12 cellular contexts compared by ENCODE assay signal in the genomic region with DNA sequence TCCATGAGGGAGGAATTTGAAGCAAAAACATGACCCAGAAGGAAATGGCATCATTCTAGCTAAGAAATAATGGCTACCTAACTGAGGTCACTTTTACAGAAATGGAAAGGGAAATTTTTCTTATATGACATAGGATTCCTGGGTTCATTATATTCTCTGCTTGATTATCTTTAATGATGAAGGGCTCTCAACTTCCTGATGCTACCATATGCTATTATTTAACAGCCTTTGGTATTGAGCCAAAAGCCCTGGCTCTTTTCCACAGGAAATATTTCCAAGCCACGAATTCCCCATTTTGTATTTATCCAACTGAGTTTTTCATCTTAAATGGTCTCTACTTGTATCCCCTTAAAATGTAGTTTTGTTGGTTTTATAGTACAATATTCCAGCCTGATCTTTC.
"Had no signal": no experiment of that assay in that cellular context is flagged by ENCODE, and none has a peak within 500 bp of the region (broad histone marks: within the 10 kb centered on the region; RNA-seq: fewer than 3 reads in every experiment).

No MANE protein-coding gene starts in this region.

- H3K4me1 Mint-ChIP-seq: neural crest cell had no signal

- H3K27ac ChIP-seq: dorsolateral prefrontal cortex, testis had no signal

- H3K36me3 ChIP-seq: heart left ventricle, stomach had no signal

- H3K27ac Mint-ChIP-seq: activated naive CD8-positive, alpha-beta T cell treated with anti-CD3 and anti-CD28 coated beads, Interleukin-2, amount 10 ng/mL, durations not matched to agents 7 days and 5 days; T-cell had no signal

- H3K27me3 ChIP-seq: heart left ventricle, stomach, testis had no signal

- H3K4me1 ChIP-seq: testis had no signal

- H3K4me3 ChIP-seq: dorsolateral prefrontal cortex, heart left ventricle, stomach, testis had no signal

- H3K9me3 Mint-ChIP-seq: neural crest cell had no signal

- H3K4me3 Mint-ChIP-seq: activated naive CD8-positive, alpha-beta T cell treated with anti-CD3 and anti-CD28 coated beads, Interleukin-2, amount 10 ng/mL, durations not matched to agents 7 days and 5 days; neural crest cell; T-cell had no signal

- DNase-seq: activated naive CD4-positive, alpha-beta T cell; activated naive CD8-positive, alpha-beta T cell treated with anti-CD3 and anti-CD28 coated beads, Interleukin-2, amount 10 ng/mL, durations not matched to agents 7 days and 5 days; dorsolateral prefrontal cortex; heart left ventricle; stimulated activated CD4-positive, alpha-beta T cell treated with anti-CD3 and anti-CD28 coated beads, Interleukin-12 subunit alpha, Interleukin-12 subunit beta, amount 100 ng/mL, for 4 hours; stimulated activated CD4-positive, alpha-beta T cell treated with anti-CD3 and anti-CD28 coated beads, Interleukin-2, amount 100 ng/mL, for 24 hours; stomach; T-cell; T-helper 9 cell; testis had no signal

- H3K9me3 ChIP-seq: heart left ventricle, stomach, testis had no signal

- ATAC-seq: esophagus mucosa, heart left ventricle, T-cell had no signal

- H3K36me3 Mint-ChIP-seq: activated naive CD8-positive, alpha-beta T cell treated with anti-CD3 and anti-CD28 coated beads, Interleukin-2, amount 10 ng/mL, durations not matched to agents 7 days and 5 days; T-cell had no signal
